Comparison of ENCODE assay signal across 29 cellular contexts in the genomic region with DNA sequence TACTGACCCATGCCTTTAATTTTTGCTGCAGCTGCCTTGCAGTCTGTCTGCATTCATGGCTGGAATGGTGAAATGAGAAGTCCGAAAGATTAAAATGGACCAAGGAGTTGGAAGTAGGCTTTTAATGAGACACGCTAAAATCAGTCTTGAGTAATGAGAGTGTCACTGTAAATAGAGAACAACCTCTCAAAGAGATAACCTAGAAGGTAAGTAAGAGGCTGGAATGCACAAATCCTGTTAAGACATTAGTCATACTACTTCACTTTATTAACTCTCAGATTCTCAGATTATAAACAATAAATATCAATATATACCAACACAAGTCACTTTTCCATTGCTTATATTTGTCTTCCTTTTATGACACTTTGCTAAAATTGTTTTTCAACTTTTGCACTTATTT.
"Had no signal": no experiment of that assay in that cellular context is flagged by ENCODE, and none has a peak within 500 bp of the region (broad histone marks: within the 10 kb centered on the region; RNA-seq: fewer than 3 reads in every experiment).

No MANE protein-coding gene starts in this region.

- H3K27me3 ChIP-seq: stomach, suprapubic skin, testis, thyroid gland, tibial artery, tibial nerve, transverse colon, upper lobe of left lung, upper lobe of right lung, uterus, vagina had no signal

- H3K27me3 Mint-ChIP-seq: stimulated activated memory B cell treated with anti-CD40 and anti-IgM and Interleukin-4, amounts not matched to agents 10 μg/mL and 1 μg/mL and 100 μg/mL, for 72 hours; stimulated activated naive B cell treated with anti-CD40 and anti-IgM and Interleukin-4, amounts not matched to agents 10 μg/mL and 1 μg/mL and 100 μg/mL, for 72 hours; stimulated activated naive CD8-positive, alpha-beta T cell treated with anti-CD3 and anti-CD28 coated beads, Interleukin-15, amount 100 ng/mL, for 72 hours; stimulated activated naive CD8-positive, alpha-beta T cell treated with anti-CD3 and anti-CD28 coated beads, Interleukin-15, Interleukin-2, amounts not matched to agents 100 ng/mL and 50 ng/mL, for 24 hours; type B pancreatic cell had no signal

- H3K27ac Mint-ChIP-seq: stimulated activated effector memory CD8-positive, alpha-beta T cell treated with anti-CD3 and anti-CD28 coated beads, Interleukin-12 subunit alpha, Interleukin-12 subunit beta, amount 100 ng/mL, for 72 hours; stimulated activated memory B cell treated with anti-CD40 and anti-IgM and Interleukin-4, amounts not matched to agents 10 μg/mL and 1 μg/mL and 100 μg/mL, for 72 hours; stimulated activated naive B cell treated with anti-CD40 and anti-IgM and Interleukin-4, amounts not matched to agents 10 μg/mL and 1 μg/mL and 100 μg/mL, for 72 hours; stimulated activated naive CD8-positive, alpha-beta T cell treated with anti-CD3 and anti-CD28 coated beads, Interleukin-15, amount 100 ng/mL, for 72 hours; stimulated activated naive CD8-positive, alpha-beta T cell treated with anti-CD3 and anti-CD28 coated beads, Interleukin-15, Interleukin-2, amounts not matched to agents 100 ng/mL and 50 ng/mL, for 24 hours; type B pancreatic cell had no signal

- ATAC-seq: stimulated activated effector memory CD8-positive, alpha-beta T cell treated with anti-CD3 and anti-CD28 coated beads, Interleukin-12 subunit alpha, Interleukin-12 subunit beta, amount 100 ng/mL, for 72 hours; stimulated activated memory B cell treated with anti-CD40 and anti-IgM and Interleukin-4, amounts not matched to agents 10 μg/mL and 1 μg/mL and 100 μg/mL, for 72 hours; stimulated activated naive B cell treated with anti-CD40 and anti-IgM and Interleukin-4, amounts not matched to agents 10 μg/mL and 1 μg/mL and 100 μg/mL, for 72 hours; stimulated activated naive CD8-positive, alpha-beta T cell treated with anti-CD3 and anti-CD28 coated beads, Interleukin-15, amount 100 ng/mL, for 72 hours; stimulated activated naive CD8-positive, alpha-beta T cell treated with anti-CD3 and anti-CD28 coated beads, Interleukin-15, Interleukin-2, amounts not matched to agents 100 U/mL and 50 U/mL, for 24 hours; upper lobe of right lung had no signal

- H3K4me3 Mint-ChIP-seq: stimulated activated effector memory CD8-positive, alpha-beta T cell treated with anti-CD3 and anti-CD28 coated beads, Interleukin-12 subunit alpha, Interleukin-12 subunit beta, amount 100 ng/mL, for 72 hours; stimulated activated memory B cell treated with anti-CD40 and anti-IgM and Interleukin-4, amounts not matched to agents 10 μg/mL and 1 μg/mL and 100 μg/mL, for 72 hours; stimulated activated naive B cell treated with anti-CD40 and anti-IgM and Interleukin-4, amounts not matched to agents 10 μg/mL and 1 μg/mL and 100 μg/mL, for 72 hours; stimulated activated naive CD8-positive, alpha-beta T cell treated with anti-CD3 and anti-CD28 coated beads, Interleukin-15, amount 100 ng/mL, for 72 hours; stimulated activated naive CD8-positive, alpha-beta T cell treated with anti-CD3 and anti-CD28 coated beads, Interleukin-15, Interleukin-2, amounts not matched to agents 100 ng/mL and 50 ng/mL, for 24 hours; type B pancreatic cell had no signal

- H3K4me1 ChIP-seq: stomach, suprapubic skin, testis, tibial artery, tibial nerve, transverse colon, upper lobe of left lung, upper lobe of right lung, uterus, vagina had no signal

- H3K9me3 ChIP-seq: stomach, suprapubic skin, testis, thoracic aorta, thyroid gland, tibial artery, tibial nerve, transverse colon, upper lobe of left lung, upper lobe of right lung, uterus, vagina had no signal

- H3K4me1 Mint-ChIP-seq: stimulated activated effector memory CD8-positive, alpha-beta T cell treated with anti-CD3 and anti-CD28 coated beads, Interleukin-12 subunit alpha, Interleukin-12 subunit beta, amount 100 ng/mL, for 72 hours; stimulated activated memory B cell treated with anti-CD40 and anti-IgM and Interleukin-4, amounts not matched to agents 10 μg/mL and 1 μg/mL and 100 μg/mL, for 72 hours; stimulated activated naive B cell treated with anti-CD40 and anti-IgM and Interleukin-4, amounts not matched to agents 10 μg/mL and 1 μg/mL and 100 μg/mL, for 72 hours; stimulated activated naive CD8-positive, alpha-beta T cell treated with anti-CD3 and anti-CD28 coated beads, Interleukin-15, amount 100 ng/mL, for 72 hours had no signal

- H3K36me3 Mint-ChIP-seq: stimulated activated effector memory CD8-positive, alpha-beta T cell treated with anti-CD3 and anti-CD28 coated beads, Interleukin-12 subunit alpha, Interleukin-12 subunit beta, amount 100 ng/mL, for 72 hours; stimulated activated memory B cell treated with anti-CD40 and anti-IgM and Interleukin-4, amounts not matched to agents 10 μg/mL and 1 μg/mL and 100 μg/mL, for 72 hours; stimulated activated naive B cell treated with anti-CD40 and anti-IgM and Interleukin-4, amounts not matched to agents 10 μg/mL and 1 μg/mL and 100 μg/mL, for 72 hours; type B pancreatic cell had no signal

- H3K27ac ChIP-seq: stomach, suprapubic skin, testis, thoracic aorta, thyroid gland, tibial artery, tibial nerve, transverse colon, upper lobe of left lung, upper lobe of right lung, uterus, vagina had no signal

- FAIRE-seq: urothelium cell line had no signal

- H3K9me3 Mint-ChIP-seq: stimulated activated naive B cell treated with anti-CD40 and anti-IgM and Interleukin-4, amounts not matched to agents 10 μg/mL and 1 μg/mL and 100 μg/mL, for 72 hours; type B pancreatic cell had no signal

- H3K4me3 ChIP-seq: stomach, suprapubic skin, testis, thoracic aorta, thyroid gland, tibial artery, tibial nerve, transverse colon, upper lobe of left lung, upper lobe of right lung, uterus, vagina had no signal

- DNase-seq: stimulated activated CD4-positive, alpha-beta T cell treated with anti-CD3 and anti-CD28 coated beads, Interleukin-2, amount 100 ng/mL, for 48 hours; stimulated activated CD4-positive, alpha-beta T cell treated with anti-CD3 and anti-CD28 coated beads, Interleukin-4, amount 100 ng/mL, for 1 hour; stimulated activated CD4-positive, alpha-beta T cell treated with anti-CD3 and anti-CD28 coated beads, Interleukin-4, amount 100 ng/mL, for 24 hours; stimulated activated CD4-positive, alpha-beta T cell treated with anti-CD3 and anti-CD28 coated beads, Interleukin-4, amount 100 ng/mL, for 4 hours; stimulated activated CD8-positive, alpha-beta memory T cell treated with anti-CD3 and anti-CD28 coated beads, Interleukin-4, amount 100 ng/mL, for 48 hours; stimulated activated naive B cell treated with anti-CD40 and anti-IgM and Interleukin-4, amounts not matched to agents 10 μg/mL and 1 μg/mL and 100 μg/mL, for 72 hours; stimulated activated naive CD4-positive, alpha-beta T cell; stimulated activated naive CD4-positive, alpha-beta T cell treated with Interleukin-2 at 50 U/mL for 16 hours; stimulated activated naive CD8-positive, alpha-beta T cell treated with anti-CD3 and anti-CD28 coated beads, Interleukin-15, amount 100 ng/mL, for 72 hours; stimulated activated naive CD8-positive, alpha-beta T cell treated with anti-CD3 and anti-CD28 coated beads, Interleukin-15, Interleukin-2, amounts not matched to agents 100 U/mL and 50 U/mL, for 24 hours; stomach; substantia nigra; testis; thyroid gland; tibial artery; transverse colon; trophoblast cell; upper lobe of left lung; upper lobe of right lung; uterus had no signal

- H3K36me3 ChIP-seq: stomach, suprapubic skin, thoracic aorta, thyroid gland, tibial artery, tibial nerve, transverse colon, upper lobe of left lung, upper lobe of right lung, uterus, vagina had no signal
